ENCODE assay signal across 9 cellular contexts in genomic region chr5:180801596-180802324, GRCh38. TPM values are rescaled to one million over a fixed set of nuclear protein-coding genes. Genes with fewer than 3 reads are reported as not detected.
DNase-seq lines count a peak whose midpoint lies in the region; ATAC-seq and TF ChIP-seq lines count a peak whose summit lies in the region.
"Had no signal": no experiment of that assay in that cellular context is flagged by ENCODE, and none has a peak within 500 bp of the region (broad histone marks: within the 10 kb centered on the region; RNA-seq: fewer than 3 reads in every experiment).

No MANE protein-coding gene starts in this region.

- no peak for TF ChIP-seq CTCF in breast epithelium (IDR thresholded peaks at IDR 0.05)

- no peaks in the 10 kb centered on the region for H3K36me3 ChIP-seq in breast epithelium
- H3K36me3 ChIP-seq: WERI-Rb-1 had no signal

- peak overlapping the region; percentile 98 for H3K4me3 Mint-ChIP-seq in activated naive CD4-positive, alpha-beta T cell treated with anti-CD3 and anti-CD28 coated beads for 36 hours
- H3K4me3 Mint-ChIP-seq in memory B cell: peak overlapping the region; percentile 97

- no peaks in the 10 kb centered on the region for H3K9me3 Mint-ChIP-seq in activated naive CD4-positive, alpha-beta T cell treated with anti-CD3 and anti-CD28 coated beads for 36 hours
- H3K9me3 Mint-ChIP-seq in memory B cell: no peaks in the 10 kb centered on the region

- no peak for DNase-seq in activated naive CD4-positive, alpha-beta T cell treated with anti-CD3 and anti-CD28 coated beads for 36 hours
- DNase-seq in activated naive CD4-positive, alpha-beta T cell treated with Interleukin-2 at 50 U/mL for 16 hours: no peak
- peak in 1 of 2 donors; percentile 28 for DNase-seq in breast epithelium (ENCODE audit: low spot score in 2 of 2)
- no peak for DNase-seq in memory B cell (ENCODE audit: low spot score in 2 of 2)
- peak; percentile 37 for DNase-seq in ureter (ENCODE audit: low spot score)
- DNase-seq in pons (ENCODE audit: low spot score): no peak
- no peak for DNase-seq in GM03348 (ENCODE audit: low spot score)
- DNase-seq: WERI-Rb-1 had no signal

- peak overlapping the region; percentile 82 for H3K27ac Mint-ChIP-seq in activated naive CD4-positive, alpha-beta T cell treated with anti-CD3 and anti-CD28 coated beads for 36 hours
- peak overlapping the region; percentile 59 for H3K27ac Mint-ChIP-seq in memory B cell

- H3K4me1 ChIP-seq in breast epithelium: peaks cover 12 to 52% of the 10 kb centered on the region in 2 donors

- H3K36me3 Mint-ChIP-seq in activated naive CD4-positive, alpha-beta T cell treated with anti-CD3 and anti-CD28 coated beads for 36 hours (ENCODE audit: low read depth): peaks cover 30% of the 10 kb centered on the region
- peaks cover 10% of the 10 kb centered on the region for H3K36me3 Mint-ChIP-seq in memory B cell

- no peak for TF ChIP-seq POLR2A in breast epithelium (IDR thresholded peaks at IDR 0.05)

- peaks cover 76% of the 10 kb centered on the region for H3K4me1 Mint-ChIP-seq in activated naive CD4-positive, alpha-beta T cell treated with anti-CD3 and anti-CD28 coated beads for 36 hours (ENCODE audit: low read depth)
- peaks cover 69% of the 10 kb centered on the region for H3K4me1 Mint-ChIP-seq in memory B cell

- H3K4me3 ChIP-seq in breast epithelium: peak overlapping the region; percentile 64 to 100 (median 68)

- peak overlapping the region; percentile 96 to 99 for H3K27ac ChIP-seq in breast epithelium
- H3K27ac ChIP-seq: WERI-Rb-1 had no signal

- ATAC-seq in memory B cell (ENCODE audit: low read depth) (no peak), HG02885 (IDR thresholded peaks at IDR 0.05; ENCODE audit: poor library complexity, unreplicated experiment) (no peak)

- intact Hi-C loops in activated naive CD4-positive, alpha-beta T cell treated with anti-CD3 and anti-CD28 coated beads for 36 hours (cut with micrococcal nuclease): loop anchor here (1.0 to 10.0 kb wide), 5 partner anchors 9 to 1067 kb away; partner anchors contain the start of genes CNOT6 and MAML1
- intact Hi-C loops in breast epithelium (cut with DNase I; ENCODE audit: low total_unique reads): no loop called here

- no peaks in the 10 kb centered on the region for H3K27me3 Mint-ChIP-seq in activated naive CD4-positive, alpha-beta T cell treated with anti-CD3 and anti-CD28 coated beads for 36 hours (ENCODE audit: low read depth)
- no peaks in the 10 kb centered on the region for H3K27me3 Mint-ChIP-seq in memory B cell

- CTCF ChIA-PET in activated naive CD4-positive, alpha-beta T cell treated with anti-CD3 and anti-CD28 coated beads for 36 hours (lab: Charles Lee): interaction anchor here (1.1 to 1.4 kb wide), 4 partner anchors 13 to 58 kb away, joined by 3 to 6 read pairs (median 4); no protein-coding TSS in a partner anchor

- H3K9me3 ChIP-seq in breast epithelium: no peaks in the 10 kb centered on the region

- H3K27me3 ChIP-seq in breast epithelium: no peaks in the 10 kb centered on the region

RNA-seq across cellular contexts. Expression of gene MGAT1, which starts 0.8 kb away (rescaled TPM):
- 10 to 100 TPM; 70.0 to 75.2 TPM for total RNA-seq in activated naive CD4-positive, alpha-beta T cell treated with anti-CD3 and anti-CD28 coated beads for 36 hours
- total RNA-seq in breast epithelium (100 to 1,000 TPM; 127 to 236 (median 163) TPM), ureter (151 TPM)

RNA-seq across cellular contexts. Expression of gene ZFP62, which starts 59.3 kb away (rescaled TPM):
- 10 to 100 TPM; 21.5 to 23.6 TPM for total RNA-seq in activated naive CD4-positive, alpha-beta T cell treated with anti-CD3 and anti-CD28 coated beads for 36 hours
- total RNA-seq in breast epithelium (10 to 100 TPM; 18.6 to 49.6 (median 35.4) TPM), ureter (44.8 TPM)
